28 cellular contexts compared by ENCODE assay signal in genomic region chr22:41650821-41651220, GRCh38.
"Had no signal": no experiment of that assay in that cellular context is flagged by ENCODE, and none has a peak within 500 bp of the region (broad histone marks: within the 10 kb centered on the region; RNA-seq: fewer than 3 reads in every experiment).

No MANE protein-coding gene starts in this region.

- H3K4me3 Mint-ChIP-seq: activated B cell treated with CpG ODN at 0.5 μM for 24 hours; activated CD8-positive, alpha-beta T cell treated with anti-CD3 and anti-CD28 coated beads for 36 hours; activated naive CD4-positive, alpha-beta T cell treated with anti-CD3 and anti-CD28 coated beads for 36 hours; activated naive CD4-positive, alpha-beta T cell treated with anti-CD3 and anti-CD28 coated beads, Interleukin-2, amount 50 U/mL, for 24 hours; activated naive CD8-positive, alpha-beta T cell treated with anti-CD3 and anti-CD28 coated beads, Interleukin-2, amount 10 ng/mL, durations not matched to agents 7 days and 5 days; effector memory CD8-positive, alpha-beta T cell; T-cell; T-helper 1 cell treated with Interleukin-12 subunit alpha and Interleukin-12 subunit beta and Interleukin-4 antibody, amounts not matched to agents 30 μg/mL and 1 μg/mL, for 36 hours had no signal

- ATAC-seq: activated CD4-positive, CD25-positive, alpha-beta regulatory T cell treated with anti-CD3 and anti-CD28 coated beads, Interleukin-2, amount 50 U/mL, for 24 hours; activated CD8-positive, alpha-beta T cell treated with anti-CD3 and anti-CD28 coated beads for 36 hours; effector memory CD8-positive, alpha-beta T cell; gastroesophageal sphincter; heart right ventricle had no signal

- H3K27ac Mint-ChIP-seq: activated B cell treated with CpG ODN at 0.5 μM for 24 hours; activated CD8-positive, alpha-beta T cell treated with anti-CD3 and anti-CD28 coated beads for 36 hours; activated naive CD4-positive, alpha-beta T cell treated with anti-CD3 and anti-CD28 coated beads for 36 hours; activated naive CD4-positive, alpha-beta T cell treated with anti-CD3 and anti-CD28 coated beads, Interleukin-2, amount 50 U/mL, for 24 hours; activated naive CD8-positive, alpha-beta T cell treated with anti-CD3 and anti-CD28 coated beads, Interleukin-2, amount 10 ng/mL, durations not matched to agents 7 days and 5 days; effector memory CD8-positive, alpha-beta T cell; T-helper 1 cell treated with Interleukin-12 subunit alpha and Interleukin-12 subunit beta and Interleukin-4 antibody, amounts not matched to agents 30 μg/mL and 1 μg/mL, for 36 hours had no signal

- DNase-seq: activated B cell treated with CpG ODN at 0.5 μM for 24 hours; activated CD4-positive, alpha-beta T cell treated with anti-CD3 and anti-CD28 coated beads for 48 hours; activated CD4-positive, alpha-beta T cell treated with anti-CD3 and anti-CD28 coated beads, Interleukin-2, amount 50 U/mL, for 1 hour; activated CD4-positive, alpha-beta T cell treated with anti-CD3 and anti-CD28 coated beads, Interleukin-2, amount 50 U/mL, for 48 hours; activated CD8-positive, alpha-beta memory T cell treated with anti-CD3 and anti-CD28 coated beads for 24 hours; activated CD8-positive, alpha-beta T cell treated with anti-CD3 and anti-CD28 coated beads for 36 hours; activated naive CD4-positive, alpha-beta T cell treated with anti-CD3 and anti-CD28 coated beads for 36 hours; activated naive CD8-positive, alpha-beta T cell treated with anti-CD3 and anti-CD28 coated beads, Interleukin-2, amount 10 ng/mL, durations not matched to agents 7 days and 5 days; activated T-cell treated with anti-CD3 and anti-CD28 coated beads, Interleukin-2, amount 50 U/mL, for 48 hours; amniotic stem cell; anterior cingulate cortex; brain microvascular endothelial cell; caudate nucleus; cortex of kidney; dermis blood vessel endothelial cell; effector CD4-positive, alpha-beta T cell; effector memory CD8-positive, alpha-beta T cell; esophagus squamous epithelium; foreskin melanocyte; heart right ventricle; SW 1271; T-cell; T-helper 9 cell; WERI-Rb-1 had no signal

- H3K27me3 Mint-ChIP-seq: activated B cell treated with CpG ODN at 0.5 μM for 24 hours; activated CD8-positive, alpha-beta T cell treated with anti-CD3 and anti-CD28 coated beads for 36 hours; activated naive CD4-positive, alpha-beta T cell treated with anti-CD3 and anti-CD28 coated beads, Interleukin-2, amount 50 U/mL, for 24 hours; activated naive CD8-positive, alpha-beta T cell treated with anti-CD3 and anti-CD28 coated beads, Interleukin-2, amount 10 ng/mL, durations not matched to agents 7 days and 5 days; effector memory CD8-positive, alpha-beta T cell; T-cell had no signal

- H3K9me3 Mint-ChIP-seq: activated B cell treated with CpG ODN at 0.5 μM for 24 hours; activated CD8-positive, alpha-beta T cell treated with anti-CD3 and anti-CD28 coated beads for 36 hours; activated naive CD4-positive, alpha-beta T cell treated with anti-CD3 and anti-CD28 coated beads for 36 hours; activated naive CD4-positive, alpha-beta T cell treated with anti-CD3 and anti-CD28 coated beads, Interleukin-2, amount 50 U/mL, for 24 hours; activated naive CD8-positive, alpha-beta T cell treated with anti-CD3 and anti-CD28 coated beads, Interleukin-2, amount 10 ng/mL, durations not matched to agents 7 days and 5 days; effector memory CD8-positive, alpha-beta T cell; T-cell; T-helper 1 cell treated with Interleukin-12 subunit alpha and Interleukin-12 subunit beta and Interleukin-4 antibody, amounts not matched to agents 30 μg/mL and 1 μg/mL, for 36 hours had no signal
